ENCODE assay signal across 1 cellular context in genomic region chr16:22887445-22887844, GRCh38.
TF ChIP-seq lines count a peak whose summit lies in the region.

No MANE protein-coding gene starts in this region.

TF ChIP-seq in HEK293, 187 proteins besides CTCF, POLR2A, EP300 and RAD21 (continued from another document):
- TF ChIP-seq ZNF16 (tag by site-specific recombination; IDR thresholded peaks at IDR 0.05; ENCODE audit: low read depth), result no peak
- peak; percentile 77 for TF ChIP-seq ZNF366 (tag by site-specific recombination; conservative IDR thresholded peaks at IDR 0.05)
- no peak for TF ChIP-seq ZNF391 (tag by site-specific recombination; IDR thresholded peaks at IDR 0.05; ENCODE audit: borderline replicate concordance, low read depth)
- no peak for TF ChIP-seq ZEB2 (tag by site-specific recombination; IDR thresholded peaks at IDR 0.05)
- no peak for TF ChIP-seq ZNF121 (tag by site-specific recombination; IDR thresholded peaks at IDR 0.05)
- TF ChIP-seq INSM2 (tag by site-specific recombination; IDR thresholded peaks at IDR 0.05), result no peak
- TF ChIP-seq OVOL3 (tag by site-specific recombination; IDR thresholded peaks at IDR 0.05), result no peak
- no peak for TF ChIP-seq ZNF398 (tag by site-specific recombination; IDR thresholded peaks at IDR 0.05)
- TF ChIP-seq FEZF1 (tag by site-specific recombination; IDR thresholded peaks at IDR 0.05), result no peak
- TF ChIP-seq YY2 (tag by site-specific recombination; IDR thresholded peaks at IDR 0.05), result no peak
- TF ChIP-seq ZNF350 (tag by site-specific recombination; IDR thresholded peaks at IDR 0.05), result no peak
- no peak for TF ChIP-seq ZNF133 (tag by site-specific recombination; IDR thresholded peaks at IDR 0.05)
- no peak for TF ChIP-seq PRDM10 (tag by site-specific recombination; IDR thresholded peaks at IDR 0.05)
- TF ChIP-seq ZSCAN30 (tag by site-specific recombination; IDR thresholded peaks at IDR 0.05), result no peak
TF ChIP-seq in HEK293: peak in this region for 5.
